1 cellular context compared by ENCODE assay signal in the genomic region with DNA sequence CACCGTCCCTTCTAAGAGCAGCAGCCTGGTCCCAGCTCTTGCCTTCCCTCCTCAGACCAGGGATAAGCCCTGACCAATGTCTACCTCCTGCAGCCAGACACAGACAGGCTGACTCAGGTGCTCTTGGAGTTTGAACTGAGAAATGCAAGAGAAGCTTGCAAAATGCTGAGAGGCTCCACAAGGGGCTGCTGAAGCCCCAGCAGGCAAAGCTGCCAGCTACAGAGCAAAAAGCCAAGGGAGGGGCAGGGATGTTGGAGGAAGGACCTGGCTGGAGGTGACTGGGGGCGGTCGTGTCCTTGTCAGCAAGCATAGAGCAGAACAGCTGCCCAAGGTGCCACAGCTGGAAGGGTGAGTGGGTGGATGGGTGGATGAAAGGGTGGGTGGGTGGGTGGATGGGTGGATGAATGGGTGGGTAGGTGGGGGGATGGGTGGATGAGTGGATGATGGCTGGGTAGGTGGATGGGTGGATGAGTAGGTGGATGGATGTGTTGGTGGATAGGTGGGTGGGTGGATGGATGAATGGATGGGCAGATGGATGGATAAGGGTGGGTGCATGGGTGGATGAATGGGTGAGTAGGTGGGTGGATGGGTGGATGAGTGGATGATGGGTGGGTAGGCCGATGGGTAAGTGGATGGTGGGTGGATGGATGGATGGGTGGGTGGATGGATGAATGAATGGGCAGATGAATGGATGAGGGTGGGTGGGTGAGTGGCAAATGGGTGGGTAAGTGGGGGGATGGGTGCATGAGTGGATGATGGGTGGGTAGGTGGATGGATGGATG.
TF ChIP-seq lines count a peak whose summit lies in the region.

No MANE protein-coding gene starts in this region.

TF ChIP-seq in HepG2, 621 proteins besides CTCF, POLR2A, EP300 and RAD21:
- no peak for TF ChIP-seq EED (CRISPR knock-in tag; IDR thresholded peaks at IDR 0.05)
- TF ChIP-seq KMT2B (CRISPR knock-in tag; IDR thresholded peaks at IDR 0.05), result no peak
- TF ChIP-seq TGIF2 (CRISPR knock-in tag; IDR thresholded peaks at IDR 0.05), result no peak
- no peak for TF ChIP-seq FOSL1 (CRISPR knock-in tag; IDR thresholded peaks at IDR 0.05; ENCODE audit: borderline replicate concordance)
- TF ChIP-seq HNF4G (IDR thresholded peaks at IDR 0.05; ENCODE audit: borderline replicate concordance, low read depth, low read length), result 0 out of 2 replicates have a peak, but pooled peaks have one; percentile 32
- no peak for TF ChIP-seq HNF4G (CRISPR knock-in tag; IDR thresholded peaks at IDR 0.05; ENCODE audit: borderline replicate concordance, low read depth)
- peak; percentile 29; the same call in 1 of the 2 replicates for TF ChIP-seq MAFF (IDR thresholded peaks at IDR 0.05; ENCODE audit: low read depth, low read length)
- TF ChIP-seq, protein P1, sequence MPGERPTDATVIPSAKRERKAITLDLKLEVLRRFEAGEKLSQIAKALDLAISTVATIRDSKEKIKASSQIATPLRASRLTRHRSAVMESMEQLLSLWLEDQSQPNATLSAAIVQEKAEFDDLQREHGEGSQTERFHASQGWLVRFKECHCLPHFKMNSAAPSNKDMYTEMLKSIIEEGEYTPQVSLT (CRISPR knock-in tag; IDR thresholded peaks at IDR 0.05; ENCODE audit: borderline replicate concordance, low read depth), result no peak
- peak; percentile 44 for TF ChIP-seq SKI (IDR thresholded peaks at IDR 0.05; ENCODE audit: partially characterized antibody)
- no peak for TF ChIP-seq ZNF383 (CRISPR knock-in tag; IDR thresholded peaks at IDR 0.05; ENCODE audit: borderline replicate concordance)
- no peak for TF ChIP-seq ZFAT (CRISPR knock-in tag; conservative IDR thresholded peaks at IDR 0.05)
- no peak for TF ChIP-seq ZNF367 (CRISPR knock-in tag; IDR thresholded peaks at IDR 0.05; ENCODE audit: borderline replicate concordance)
- 0 out of 2 replicates have a peak, but pooled peaks have one; percentile 21 for TF ChIP-seq STAG1 (CRISPR knock-in tag; IDR thresholded peaks at IDR 0.05)
- TF ChIP-seq ISL2 (CRISPR knock-in tag; IDR thresholded peaks at IDR 0.05), result no peak
- TF ChIP-seq, protein P2, sequence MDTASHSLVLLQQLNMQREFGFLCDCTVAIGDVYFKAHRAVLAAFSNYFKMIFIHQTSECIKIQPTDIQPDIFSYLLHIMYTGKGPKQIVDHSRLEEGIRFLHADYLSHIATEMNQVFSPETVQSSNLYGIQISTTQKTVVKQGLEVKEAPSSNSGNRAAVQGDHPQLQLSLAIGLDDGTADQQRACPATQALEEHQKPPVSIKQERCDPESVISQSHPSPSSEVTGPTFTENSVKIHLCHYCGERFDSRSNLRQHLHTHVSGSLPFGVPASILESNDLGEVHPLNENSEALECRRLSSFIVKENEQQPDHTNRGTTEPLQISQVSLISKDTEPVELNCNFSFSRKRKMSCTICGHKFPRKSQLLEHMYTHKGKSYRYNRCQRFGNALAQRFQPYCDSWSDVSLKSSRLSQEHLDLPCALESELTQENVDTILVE (CRISPR knock-in tag; IDR thresholded peaks at IDR 0.05), result no peak
- TF ChIP-seq, protein P3, sequence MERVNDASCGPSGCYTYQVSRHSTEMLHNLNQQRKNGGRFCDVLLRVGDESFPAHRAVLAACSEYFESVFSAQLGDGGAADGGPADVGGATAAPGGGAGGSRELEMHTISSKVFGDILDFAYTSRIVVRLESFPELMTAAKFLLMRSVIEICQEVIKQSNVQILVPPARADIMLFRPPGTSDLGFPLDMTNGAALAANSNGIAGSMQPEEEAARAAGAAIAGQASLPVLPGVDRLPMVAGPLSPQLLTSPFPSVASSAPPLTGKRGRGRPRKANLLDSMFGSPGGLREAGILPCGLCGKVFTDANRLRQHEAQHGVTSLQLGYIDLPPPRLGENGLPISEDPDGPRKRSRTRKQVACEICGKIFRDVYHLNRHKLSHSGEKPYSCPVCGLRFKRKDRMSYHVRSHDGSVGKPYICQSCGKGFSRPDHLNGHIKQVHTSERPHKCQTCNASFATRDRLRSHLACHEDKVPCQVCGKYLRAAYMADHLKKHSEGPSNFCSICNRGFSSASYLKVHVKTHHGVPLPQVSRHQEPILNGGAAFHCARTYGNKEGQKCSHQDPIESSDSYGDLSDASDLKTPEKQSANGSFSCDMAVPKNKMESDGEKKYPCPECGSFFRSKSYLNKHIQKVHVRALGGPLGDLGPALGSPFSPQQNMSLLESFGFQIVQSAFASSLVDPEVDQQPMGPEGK (CRISPR knock-in tag; IDR thresholded peaks at IDR 0.05), result peak; percentile 31; the same call in 1 of the 2 replicates
- no peak for TF ChIP-seq HOXA5 (CRISPR knock-in tag; IDR thresholded peaks at IDR 0.05)
- TF ChIP-seq, protein P4, sequence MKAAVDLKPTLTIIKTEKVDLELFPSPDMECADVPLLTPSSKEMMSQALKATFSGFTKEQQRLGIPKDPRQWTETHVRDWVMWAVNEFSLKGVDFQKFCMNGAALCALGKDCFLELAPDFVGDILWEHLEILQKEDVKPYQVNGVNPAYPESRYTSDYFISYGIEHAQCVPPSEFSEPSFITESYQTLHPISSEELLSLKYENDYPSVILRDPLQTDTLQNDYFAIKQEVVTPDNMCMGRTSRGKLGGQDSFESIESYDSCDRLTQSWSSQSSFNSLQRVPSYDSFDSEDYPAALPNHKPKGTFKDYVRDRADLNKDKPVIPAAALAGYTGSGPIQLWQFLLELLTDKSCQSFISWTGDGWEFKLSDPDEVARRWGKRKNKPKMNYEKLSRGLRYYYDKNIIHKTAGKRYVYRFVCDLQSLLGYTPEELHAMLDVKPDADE (CRISPR knock-in tag; IDR thresholded peaks at IDR 0.05), result no peak
- TF ChIP-seq, protein P5, sequence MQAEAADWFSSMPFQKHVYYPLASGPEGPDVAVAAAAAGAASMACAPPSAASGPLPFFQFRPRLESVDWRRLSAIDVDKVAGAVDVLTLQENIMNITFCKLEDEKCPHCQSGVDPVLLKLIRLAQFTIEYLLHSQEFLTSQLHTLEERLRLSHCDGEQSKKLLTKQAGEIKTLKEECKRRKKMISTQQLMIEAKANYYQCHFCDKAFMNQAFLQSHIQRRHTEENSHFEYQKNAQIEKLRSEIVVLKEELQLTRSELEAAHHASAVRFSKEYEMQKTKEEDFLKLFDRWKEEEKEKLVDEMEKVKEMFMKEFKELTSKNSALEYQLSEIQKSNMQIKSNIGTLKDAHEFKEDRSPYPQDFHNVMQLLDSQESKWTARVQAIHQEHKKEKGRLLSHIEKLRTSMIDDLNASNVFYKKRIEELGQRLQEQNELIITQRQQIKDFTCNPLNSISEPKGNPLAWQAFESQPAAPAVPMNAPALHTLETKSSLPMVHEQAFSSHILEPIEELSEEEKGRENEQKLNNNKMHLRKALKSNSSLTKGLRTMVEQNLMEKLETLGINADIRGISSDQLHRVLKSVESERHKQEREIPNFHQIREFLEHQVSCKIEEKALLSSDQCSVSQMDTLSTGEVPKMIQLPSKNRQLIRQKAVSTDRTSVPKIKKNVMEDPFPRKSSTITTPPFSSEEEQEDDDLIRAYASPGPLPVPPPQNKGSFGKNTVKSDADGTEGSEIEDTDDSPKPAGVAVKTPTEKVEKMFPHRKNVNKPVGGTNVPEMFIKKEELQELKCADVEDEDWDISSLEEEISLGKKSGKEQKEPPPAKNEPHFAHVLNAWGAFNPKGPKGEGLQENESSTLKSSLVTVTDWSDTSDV (CRISPR knock-in tag; IDR thresholded peaks at IDR 0.05), result no peak
- TF ChIP-seq, protein P6, sequence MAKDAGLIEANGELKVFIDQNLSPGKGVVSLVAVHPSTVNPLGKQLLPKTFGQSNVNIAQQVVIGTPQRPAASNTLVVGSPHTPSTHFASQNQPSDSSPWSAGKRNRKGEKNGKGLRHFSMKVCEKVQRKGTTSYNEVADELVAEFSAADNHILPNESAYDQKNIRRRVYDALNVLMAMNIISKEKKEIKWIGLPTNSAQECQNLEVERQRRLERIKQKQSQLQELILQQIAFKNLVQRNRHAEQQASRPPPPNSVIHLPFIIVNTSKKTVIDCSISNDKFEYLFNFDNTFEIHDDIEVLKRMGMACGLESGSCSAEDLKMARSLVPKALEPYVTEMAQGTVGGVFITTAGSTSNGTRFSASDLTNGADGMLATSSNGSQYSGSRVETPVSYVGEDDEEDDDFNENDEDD (CRISPR knock-in tag; IDR thresholded peaks at IDR 0.05; ENCODE audit: borderline replicate concordance), result no peak
